ENCODE assay signal across 12 cellular contexts in genomic region chr1:204971700-204972336, GRCh38.
DNase-seq lines count a peak whose midpoint lies in the region; ATAC-seq and TF ChIP-seq lines count a peak whose summit lies in the region.
"Had no signal": no experiment of that assay in that cellular context is flagged by ENCODE, and none has a peak within 500 bp of the region (broad histone marks: within the 10 kb centered on the region; RNA-seq: fewer than 3 reads in every experiment).

No MANE protein-coding gene starts in this region.

- no peak for ATAC-seq in omental fat pad (ENCODE audit: low FRiP score)
- ATAC-seq: GM12878, GM23338 had no signal

- peaks cover 89 to 90% of the 10 kb centered on the region in 2 experiments for H3K4me1 ChIP-seq in neutrophil (ENCODE audit: control insufficient read depth in 1 of 2, insufficient read depth in 1 of 2, low read depth in 1 of 2, low read length in 1 of 2)
- H3K4me1 ChIP-seq: uterus had no signal

- H3K4me3 ChIP-seq in choroid plexus epithelial cell (ENCODE audit: low read depth, low read length) (no peak overlapping the region), neutrophil (ENCODE audit: low read depth in 1 of 2, low read length in 1 of 2) (peak overlapping the region; percentile 29 to 46)
- H3K4me3 ChIP-seq: GM12878, GM23338, uterus had no signal

- DNase-seq in GDM1 (lab: John Stamatoyannopoulos, UW): peak; percentile 50
- peak; percentile 77 for DNase-seq in NCI-H82 (lab: John Stamatoyannopoulos, UW)
- peak; percentile 69 for DNase-seq in choroid plexus epithelial cell (ENCODE audit: low read depth)
- DNase-seq in NCI-H187 treated with DMSO at 0.1 percent for 48 hours (lab: John Stamatoyannopoulos, UW): no peak
- no peak for DNase-seq in omental fat pad (ENCODE audit: low spot score)
- DNase-seq in stimulated activated CD4-positive, alpha-beta T cell treated with anti-CD3 and anti-CD28 coated beads, Interleukin-2, amount 100 ng/mL, for 48 hours: no peak
- no peak for DNase-seq in NCI-H748 treated with DMSO at 0.1 percent for 48 hours (lab: John Stamatoyannopoulos, UW)
- DNase-seq: SHP77 treated with DMSO at 0.1 percent for 48 hours, uterus had no signal

- H3K36me3 ChIP-seq in neutrophil: no peaks in the 10 kb centered on the region
- H3K36me3 ChIP-seq: uterus had no signal

- H3K9me3 ChIP-seq in neutrophil: no peaks in the 10 kb centered on the region
- H3K9me3 ChIP-seq: uterus had no signal

- TF ChIP-seq CTCF in choroid plexus epithelial cell (conservative IDR thresholded peaks at IDR 0.05; ENCODE audit: low read depth, low read length) (no peak), neutrophil (IDR thresholded peaks at IDR 0.05) (no peak), omental fat pad (IDR thresholded peaks at IDR 0.05) (no peak)

- H3K27me3 ChIP-seq in neutrophil: no peaks in the 10 kb centered on the region
- H3K27me3 ChIP-seq: uterus had no signal

- H3K27ac ChIP-seq in neutrophil: peak overlapping the region; percentile 95
- H3K27ac ChIP-seq: uterus had no signal

Comparison
In these comparisons a context has a peak if more than half of its experiments do, and no peak if none do; other contexts are left out.
1. DNase-seq: peak in GDM1 (single experiment), NCI-H82 (single experiment) and choroid plexus epithelial cell (single experiment); none in NCI-H187 treated with DMSO at 0.1 percent for 48 hours (single experiment), omental fat pad (single experiment), stimulated activated CD4-positive, alpha-beta T cell treated with anti-CD3 and anti-CD28 coated beads, Interleukin-2, amount 100 ng/mL, for 48 hours (0 of 2) and NCI-H748 treated with DMSO at 0.1 percent for 48 hours (single experiment).